Comparison of ENCODE assay signal across 16 cellular contexts in the genomic region with DNA sequence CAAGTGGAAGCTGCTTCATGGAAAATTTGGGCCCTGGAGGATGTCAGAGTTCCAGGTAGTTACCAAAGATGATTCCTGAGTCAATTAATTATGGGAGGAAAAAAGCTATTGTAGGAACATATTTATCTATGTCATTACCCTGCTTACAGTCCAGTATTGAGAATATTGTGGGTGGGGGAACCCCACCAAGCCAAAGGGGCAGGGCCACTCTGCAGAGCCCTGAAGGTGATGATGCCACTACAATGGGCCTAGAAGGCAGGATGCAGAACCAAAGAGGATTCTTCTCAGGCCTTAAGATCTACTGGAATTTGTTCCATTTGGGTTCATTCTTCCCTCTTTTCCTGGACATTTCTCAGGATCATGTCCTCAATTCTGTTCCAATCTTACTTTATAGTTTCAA.
"Had no signal": no experiment of that assay in that cellular context is flagged by ENCODE, and none has a peak within 500 bp of the region (broad histone marks: within the 10 kb centered on the region; RNA-seq: fewer than 3 reads in every experiment).

No MANE protein-coding gene starts in this region.

- DNase-seq: activated B cell treated with CpG ODN at 0.5 μM for 24 hours; activated CD4-positive, alpha-beta T cell treated with anti-CD3 and anti-CD28 coated beads, Interleukin-2, amount 10 ng/mL, durations not matched to agents 24 days and 14 days; activated CD8-positive, alpha-beta T cell treated with anti-CD3 and anti-CD28 coated beads for 36 hours; activated naive CD4-positive, alpha-beta T cell treated with Interleukin-2 at 50 U/mL for 16 hours; activated naive CD8-positive, alpha-beta T cell treated with anti-CD3 and anti-CD28 coated beads, Interleukin-2, amount 10 ng/mL, durations not matched to agents 7 days and 5 days; activated T-cell treated with anti-CD3 and anti-CD28 coated beads, Interleukin-2, amount 50 U/mL, for 24 hours; amygdala; dermis blood vessel endothelial cell; effector memory CD4-positive, alpha-beta T cell; esophagus squamous epithelium; naive B cell; stimulated activated CD4-positive, alpha-beta T cell treated with anti-CD3 and anti-CD28 coated beads, Interleukin-2, amount 100 ng/mL, for 24 hours; stimulated activated naive CD8-positive, alpha-beta T cell treated with anti-CD3 and anti-CD28 coated beads, Interleukin-15, Interleukin-2, amounts not matched to agents 100 U/mL and 50 U/mL, for 24 hours; substantia nigra; tibial artery had no signal

- H3K4me3 ChIP-seq: cardiac muscle cell, esophagus squamous epithelium, tibial artery had no signal

- ATAC-seq: activated CD8-positive, alpha-beta T cell treated with anti-CD3 and anti-CD28 coated beads for 36 hours; stimulated activated naive CD8-positive, alpha-beta T cell treated with anti-CD3 and anti-CD28 coated beads, Interleukin-15, Interleukin-2, amounts not matched to agents 100 U/mL and 50 U/mL, for 24 hours had no signal
